Comparison of ENCODE assay signal across 22 cellular contexts in the genomic region with DNA sequence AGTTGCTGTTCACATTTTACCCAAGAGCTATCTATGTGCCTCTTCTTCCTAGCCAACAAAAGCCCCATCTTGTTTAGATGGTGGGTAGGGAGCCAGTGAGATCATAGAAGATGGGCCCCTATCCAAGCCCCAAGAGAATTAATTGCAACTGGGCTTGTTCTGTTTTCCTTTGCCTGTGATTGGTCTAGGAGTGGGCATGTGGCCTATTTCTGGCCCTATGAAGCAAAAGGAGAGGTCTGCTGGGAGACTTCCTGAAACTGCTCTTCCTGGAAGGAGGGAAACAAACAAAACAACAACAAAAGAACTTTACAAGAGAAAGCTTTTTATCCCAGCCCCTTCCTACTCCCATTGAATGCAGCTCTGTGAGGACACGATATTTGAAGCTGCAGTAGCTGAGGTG. TPM values are rescaled to one million over a fixed set of nuclear protein-coding genes. Genes with fewer than 3 reads are reported as not detected.
A peak's percentile ranks its signal among the peaks of the same experiment; 100 is the strongest.
DNase-seq lines count a peak whose midpoint lies in the region; ATAC-seq and TF ChIP-seq lines count a peak whose summit lies in the region.
"Had no signal": no experiment of that assay in that cellular context is flagged by ENCODE, and none has a peak within 500 bp of the region (broad histone marks: within the 10 kb centered on the region; RNA-seq: fewer than 3 reads in every experiment).

No MANE protein-coding gene starts in this region.

- no peak overlapping the region for H2BK5ac ChIP-seq in trophoblast cell (ENCODE audit: low read depth, low read length, poor library complexity)

- H2BK12ac ChIP-seq in trophoblast cell (ENCODE audit: low read length), result no peak overlapping the region

- WGBS in trophoblast cell (ENCODE audit: extremely low coverage, insufficient coverage, insufficient read length), result no CpG with 5 or more reads among the region's 1 CpG

- H3K9ac ChIP-seq in trophoblast cell (ENCODE audit: low read length) (no peak overlapping the region), MM.1S (ENCODE audit: low read length) (no peak overlapping the region)

- H2AFZ ChIP-seq in trophoblast cell (ENCODE audit: insufficient read depth, low read length, poor library complexity) (peak overlapping the region; percentile 75), MM.1S (ENCODE audit: low read length) (no peak overlapping the region)

- H3K4me2 ChIP-seq in trophoblast cell (ENCODE audit: low read length) (no peak overlapping the region), MM.1S (ENCODE audit: low read depth, low read length) (no peak overlapping the region)

- H2AK5ac ChIP-seq in trophoblast cell (ENCODE audit: low read length), result no peak overlapping the region

- TF ChIP-seq EP300 in Ishikawa (IDR thresholded peaks at IDR 0.05; ENCODE audit: borderline replicate concordance), result no peak

- no peak overlapping the region for H2BK120ac ChIP-seq in trophoblast cell (ENCODE audit: insufficient read depth, low read length, poor library complexity)

- no peak overlapping the region for H4K91ac ChIP-seq in trophoblast cell (ENCODE audit: low read depth, low read length)

- no peak overlapping the region for H3K23ac ChIP-seq in trophoblast cell (ENCODE audit: low read length)

- TF ChIP-seq RAD21 in Ishikawa (IDR thresholded peaks at IDR 0.05; ENCODE audit: low read depth), result no peak

- H4K20me1 ChIP-seq in MM.1S (ENCODE audit: insufficient read depth, low read length), result no peaks in the 10 kb centered on the region

- no peaks in the 10 kb centered on the region for H3K27me3 ChIP-seq in trophoblast cell (ENCODE audit: insufficient read depth, low read length)
- no peaks in the 10 kb centered on the region for H3K27me3 ChIP-seq in MM.1S (replicated peaks; ENCODE audit: insufficient read depth, low read length)
- H3K27me3 ChIP-seq: ascending aorta, right lobe of liver, transverse colon had no signal

- no peaks in the 10 kb centered on the region for H3K79me1 ChIP-seq in trophoblast cell (ENCODE audit: low read length)

- no peaks in the 10 kb centered on the region for H3F3A ChIP-seq in MM.1S (ENCODE audit: insufficient read depth, low read length)

- peaks cover 0 to 2% of the 10 kb centered on the region in 2 experiments for H3K4me1 ChIP-seq in trophoblast cell (ENCODE audit: control insufficient read depth in 1 of 2, insufficient read depth in 2 of 2, low read length in 2 of 2)
- no peaks in the 10 kb centered on the region for H3K4me1 ChIP-seq in MM.1S (ENCODE audit: low read length)
- H3K4me1 ChIP-seq: ascending aorta, pancreas had no signal

- no peak for TF ChIP-seq CTCF in MM.1S (IDR thresholded peaks at IDR 0.05; ENCODE audit: low read length)

- H4K12ac ChIP-seq in trophoblast cell (ENCODE audit: low read depth, low read length), result no peak overlapping the region

- H3K14ac ChIP-seq in trophoblast cell (ENCODE audit: low read length), result no peak overlapping the region

- H3K4ac ChIP-seq in trophoblast cell (ENCODE audit: low read depth, low read length), result no peak overlapping the region

- no peak for ATAC-seq in HG02588 (IDR thresholded peaks at IDR 0.05; ENCODE audit: unreplicated experiment)
- ATAC-seq: activated CD4-positive, CD25-positive, alpha-beta regulatory T cell treated with anti-CD3 and anti-CD28 coated beads, Interleukin-2, amount 50 U/mL, for 24 hours; naive thymus-derived CD4-positive, alpha-beta T cell; right lobe of liver had no signal

- peak; percentile 18 for DNase-seq in iPS-NIHi7 (ENCODE audit: extremely low spot score)
- DNase-seq in trophoblast cell, result no peak
- DNase-seq in SKM-1 treated with dmso at 0.1 percent for 144 hours (lab: John Stamatoyannopoulos, UW; ENCODE audit: unreplicated experiment), result no peak
- no peak for DNase-seq in NOMO-1 treated with dmso at 0.1 percent for 144 hours (lab: John Stamatoyannopoulos, UW; ENCODE audit: unreplicated experiment)
- DNase-seq in MM.1S, result no peak
- DNase-seq: activated CD4-positive, alpha-beta memory T cell treated with anti-CD3 and anti-CD28 coated beads, Interleukin-2, amount 10 ng/mL, durations not matched to agents 7 days and 5 days; CD4-positive, CD25-positive, alpha-beta regulatory T cell; dermis blood vessel endothelial cell; DMS 273 treated with DMSO at 0.1 percent for 48 hours; glutamatergic neuron; HFFc6; naive thymus-derived CD4-positive, alpha-beta T cell; NCI-H146; NCI-H524 treated with DMSO at 0.1 percent for 48 hours; pancreas; right lobe of liver; transverse colon had no signal

- H3K36me3 ChIP-seq in trophoblast cell (ENCODE audit: control insufficient read depth in 1 of 2, insufficient read depth in 2 of 2, low read length in 2 of 2) (no peaks in the 10 kb centered on the region), MM.1S (replicated peaks; ENCODE audit: insufficient read depth, low read length) (no peaks in the 10 kb centered on the region)
- H3K36me3 ChIP-seq: right lobe of liver, transverse colon had no signal

- H3K79me2 ChIP-seq in trophoblast cell (ENCODE audit: control insufficient read depth, insufficient read depth, low read length, poor library complexity) (no peaks in the 10 kb centered on the region), MM.1S (ENCODE audit: low read length) (no peaks in the 10 kb centered on the region)

- H3K9me3 ChIP-seq in trophoblast cell (ENCODE audit: insufficient read depth, low read depth, low read length) (no peaks in the 10 kb centered on the region), MM.1S (replicated peaks; ENCODE audit: insufficient read depth, low read length) (no peaks in the 10 kb centered on the region)
- H3K9me3 ChIP-seq: ascending aorta, pancreas, right lobe of liver, transverse colon had no signal

- H3K27ac ChIP-seq in angular gyrus (ENCODE audit: low read depth, low read length) (peak overlapping the region; percentile 62), trophoblast cell (ENCODE audit: low read depth, low read length) (no peak overlapping the region), MM.1S (ENCODE audit: low read length) (no peak overlapping the region)
- H3K27ac ChIP-seq: ascending aorta, pancreas, right lobe of liver, transverse colon had no signal

- H3K9me2 ChIP-seq in MM.1S (replicated peaks; ENCODE audit: insufficient read depth, low read length), result no peaks in the 10 kb centered on the region

- H4K8ac ChIP-seq in trophoblast cell (ENCODE audit: low read depth, low read length), result no peak overlapping the region

- H3K4me3 ChIP-seq in trophoblast cell (ENCODE audit: low read depth, low read length) (no peak overlapping the region), MM.1S (ENCODE audit: low read length) (no peak overlapping the region)
- H3K4me3 ChIP-seq: ascending aorta, pancreas, right lobe of liver, transverse colon had no signal

- H3K18ac ChIP-seq in trophoblast cell (ENCODE audit: low read length), result no peak overlapping the region

TF ChIP-seq in Ishikawa, 13 proteins besides CTCF, POLR2A, EP300 and RAD21:
- TF ChIP-seq, protein P1, sequence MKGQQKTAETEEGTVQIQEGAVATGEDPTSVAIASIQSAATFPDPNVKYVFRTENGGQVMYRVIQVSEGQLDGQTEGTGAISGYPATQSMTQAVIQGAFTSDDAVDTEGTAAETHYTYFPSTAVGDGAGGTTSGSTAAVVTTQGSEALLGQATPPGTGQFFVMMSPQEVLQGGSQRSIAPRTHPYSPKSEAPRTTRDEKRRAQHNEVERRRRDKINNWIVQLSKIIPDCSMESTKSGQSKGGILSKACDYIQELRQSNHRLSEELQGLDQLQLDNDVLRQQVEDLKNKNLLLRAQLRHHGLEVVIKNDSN (IDR thresholded peaks at IDR 0.05), result peak; percentile 29; the same call in 1 of the 2 replicates
- TF ChIP-seq CEBPB (IDR thresholded peaks at IDR 0.05) (no peak), YY1 (IDR thresholded peaks at IDR 0.05; ENCODE audit: low read depth) (no peak)

RNA-seq across cellular contexts. Expression of gene ALDOB, which starts 32.5 kb away (rescaled TPM):
- polyA plus RNA-seq in trophoblast cell (2013), result not detected in 2 replicates
- polyA plus RNA-seq: CD4-positive, CD25-positive, alpha-beta regulatory T cell; naive thymus-derived CD4-positive, alpha-beta T cell had no signal
